ENCODE assay signal across 8 cellular contexts in genomic region chr2:127293386-127293757, GRCh38. TPM values are rescaled to one million over a fixed set of nuclear protein-coding genes. Genes with fewer than 3 reads are reported as not detected.
DNase-seq lines count a peak whose midpoint lies in the region; TF ChIP-seq lines count a peak whose summit lies in the region.

No MANE protein-coding gene starts in this region.

- intact Hi-C loops in vagina (cut with DNase I) = no loop called here

- peak overlapping the region in 1 of 2 experiments; percentile 81 for H3K23ac ChIP-seq in mesenchymal stem cell (ENCODE audit: low read length in 2 of 2)

- H3K14ac ChIP-seq in mesenchymal stem cell (ENCODE audit: low read length in 2 of 2) = no peak overlapping the region

- no peak for TF ChIP-seq POLR2A in vagina (IDR thresholded peaks at IDR 0.05)

- H3K79me1 ChIP-seq in mesenchymal stem cell (replicated peaks; ENCODE audit: low read length, poor library complexity, severe bottlenecking) = peaks cover 34% of the 10 kb centered on the region

- peak overlapping the region; percentile 84 for H3K4me2 ChIP-seq in mesenchymal stem cell (ENCODE audit: low read length, poor library complexity, severe bottlenecking)

- H2AFZ ChIP-seq in mesenchymal stem cell (ENCODE audit: low read depth, low read length) = peak overlapping the region; percentile 96

- no peaks in the 10 kb centered on the region for H3K9me3 ChIP-seq in mesenchymal stem cell (ENCODE audit: control insufficient read depth, low read length)
- H3K9me3 ChIP-seq in vagina = no peaks in the 10 kb centered on the region

- peak; percentile 9 for DNase-seq in NCI-H345 treated with DMSO at 0.1 percent for 48 hours (lab: John Stamatoyannopoulos, UW; ENCODE audit: unreplicated experiment)
- no peak for DNase-seq in NCI-H345 (lab: John Stamatoyannopoulos, UW)
- DNase-seq in NCI-H748 (lab: John Stamatoyannopoulos, UW; ENCODE audit: unreplicated experiment) = peak; percentile 20
- DNase-seq in mesenchymal stem cell = peak; percentile 17
- DNase-seq in vagina (ENCODE audit: extremely low spot score in 2 of 2) = no peak
- no peak for DNase-seq in NCI-H774 (lab: John Stamatoyannopoulos, UW)
- no peak for DNase-seq in pons (ENCODE audit: low spot score)

- H3K4me1 ChIP-seq in mesenchymal stem cell (ENCODE audit: control insufficient read depth, insufficient read depth, low read depth, low read length) = peaks cover 8% of the 10 kb centered on the region
- peaks cover 18% of the 10 kb centered on the region for H3K4me1 ChIP-seq in vagina

- no peak overlapping the region for H2BK5ac ChIP-seq in mesenchymal stem cell (ENCODE audit: low read depth, low read length, poor library complexity, severe bottlenecking)

- H4K91ac ChIP-seq in mesenchymal stem cell (ENCODE audit: low read length) = peak overlapping the region; percentile 20

- H3K9ac ChIP-seq in mesenchymal stem cell (ENCODE audit: low read length) = peak overlapping the region; percentile 98

- peaks cover 35 to 42% of the 10 kb centered on the region in 2 experiments for H3K36me3 ChIP-seq in mesenchymal stem cell (ENCODE audit: control insufficient read depth in 1 of 2, insufficient read depth in 2 of 2, low read depth in 1 of 2, low read length in 2 of 2)
- H3K36me3 ChIP-seq in vagina = peaks cover 0 to 42% of the 10 kb centered on the region in 2 donors

- H3K18ac ChIP-seq in mesenchymal stem cell (ENCODE audit: low read depth in 1 of 2, low read length in 2 of 2) = no peak overlapping the region

- no peak overlapping the region for H2BK12ac ChIP-seq in mesenchymal stem cell (ENCODE audit: low read length in 2 of 2)

- no peak for TF ChIP-seq CTCF in vagina (IDR thresholded peaks at IDR 0.05)

- no peak overlapping the region for H2AK5ac ChIP-seq in mesenchymal stem cell (ENCODE audit: low read length, severe bottlenecking)

- no peak overlapping the region for H2BK15ac ChIP-seq in mesenchymal stem cell (ENCODE audit: low read depth, poor library complexity, severe bottlenecking)

- H3K27me3 ChIP-seq in mesenchymal stem cell (ENCODE audit: control insufficient read depth in 1 of 2, insufficient read depth in 1 of 2, low read length in 2 of 2) (no peaks in the 10 kb centered on the region), vagina (no peaks in the 10 kb centered on the region)

- WGBS in mesenchymal stem cell = 21% methylated on average over 13 of the region's 13 CpGs

- H2BK120ac ChIP-seq in mesenchymal stem cell (ENCODE audit: low read depth, low read length) = no peak overlapping the region

- peak overlapping the region; percentile 29 to 83 for H3K4ac ChIP-seq in mesenchymal stem cell (ENCODE audit: low read depth in 1 of 2, low read length in 2 of 2)

- H3K27ac ChIP-seq in cingulate gyrus (ENCODE audit: low read depth, low read length) (peak overlapping the region; percentile 69), mesenchymal stem cell (ENCODE audit: low read length, poor library complexity, severe bottlenecking) (no peak overlapping the region), vagina (peak overlapping the region; percentile 86)

- peak overlapping the region; percentile 100 for H4K8ac ChIP-seq in mesenchymal stem cell (ENCODE audit: low read length)

- peak overlapping the region; percentile 96 to 99 for H3K4me3 ChIP-seq in mesenchymal stem cell (ENCODE audit: insufficient read depth in 1 of 2, low read depth in 1 of 2, low read length in 2 of 2)
- peak overlapping the region; percentile 60 to 98 for H3K4me3 ChIP-seq in vagina

RNA-seq across cellular contexts. Expression of gene ERCC3, which starts 0.6 kb away (rescaled TPM):
- polyA plus RNA-seq in mesenchymal stem cell (2013, experiment 1 of 2) = 21.1 TPM
- 20.7 TPM for polyA plus RNA-seq in mesenchymal stem cell (2013, experiment 2 of 2)
- total RNA-seq in vagina = 68.3 TPM

Comparison
In these comparisons a context has a peak if more than half of its experiments do, and no peak if none do; other contexts are left out.
1. DNase-seq: peak in NCI-H345 treated with DMSO at 0.1 percent for 48 hours (single experiment), NCI-H748 (single experiment) and mesenchymal stem cell (single experiment); none in NCI-H345 (single experiment), vagina (0 of 2), NCI-H774 (single experiment) and pons (single experiment).